Comparison of ENCODE assay signal across 11 cellular contexts in the genomic region with DNA sequence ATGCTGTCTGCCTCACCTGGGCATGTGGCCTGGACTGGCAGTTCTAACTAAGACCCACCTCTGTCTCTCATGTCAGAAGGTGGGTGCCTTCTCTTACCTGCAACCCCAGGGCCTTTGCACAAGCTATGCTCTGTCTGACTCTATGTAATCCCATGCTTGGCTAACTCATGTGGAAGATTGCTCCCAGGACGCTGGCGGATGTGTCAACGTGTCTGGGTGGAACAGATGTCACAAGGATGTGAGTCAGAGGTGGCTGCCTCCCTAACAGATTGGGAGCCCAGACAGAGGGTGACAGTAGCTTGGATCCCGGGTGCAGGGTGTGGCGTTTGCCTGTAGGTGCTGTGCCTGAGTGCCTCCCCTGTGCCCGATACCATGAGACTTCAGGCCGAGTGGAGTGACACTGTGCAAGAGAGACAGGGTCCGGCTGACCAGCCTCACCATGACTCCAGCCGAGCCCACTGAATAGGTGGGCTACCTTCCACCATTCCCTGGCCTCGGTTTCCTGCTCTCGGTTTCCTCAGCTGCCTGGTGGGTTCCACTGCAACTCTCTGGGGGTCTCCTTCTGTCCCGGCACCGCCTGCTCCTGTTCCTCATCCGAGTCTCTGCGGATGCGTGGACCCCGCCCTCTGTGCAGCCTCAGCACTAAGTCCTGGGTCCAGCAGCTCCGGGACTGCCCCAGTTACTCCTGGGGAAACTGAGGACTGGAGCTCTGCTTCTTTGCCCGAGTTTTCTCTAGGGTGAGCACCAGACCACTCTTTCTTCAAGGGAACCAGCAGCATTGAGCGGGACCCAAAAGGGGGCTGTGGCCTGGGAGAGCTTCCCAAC. TPM values are rescaled to one million over a fixed set of nuclear protein-coding genes. Genes with fewer than 3 reads are reported as not detected.
DNase-seq lines count a peak whose midpoint lies in the region; ATAC-seq, FAIRE-seq and TF ChIP-seq lines count a peak whose summit lies in the region.
"Had no signal": no experiment of that assay in that cellular context is flagged by ENCODE, and none has a peak within 500 bp of the region (broad histone marks: within the 10 kb centered on the region; RNA-seq: fewer than 3 reads in every experiment).

No MANE protein-coding gene starts in this region.

- no peak overlapping the region for H3K18ac ChIP-seq in trophoblast cell (ENCODE audit: low read length)

- no peak overlapping the region for H2AFZ ChIP-seq in trophoblast cell (ENCODE audit: insufficient read depth, low read length, poor library complexity)

- H3K4me3 ChIP-seq in esophagus squamous epithelium (no peak overlapping the region), trophoblast cell (ENCODE audit: low read depth, low read length) (no peak overlapping the region)

- H3K9me3 ChIP-seq in esophagus squamous epithelium: no peaks in the 10 kb centered on the region
- H3K9me3 ChIP-seq in trophoblast cell (ENCODE audit: insufficient read depth, low read depth, low read length): no peaks in the 10 kb centered on the region
- H3K9me3 ChIP-seq: Caco-2 had no signal

- no peaks in the 10 kb centered on the region for H3K79me2 ChIP-seq in trophoblast cell (ENCODE audit: control insufficient read depth, insufficient read depth, low read length, poor library complexity)

- no peak overlapping the region for H3K9ac ChIP-seq in trophoblast cell (ENCODE audit: low read length)

- H3K4me1 ChIP-seq in esophagus squamous epithelium (peaks cover 72 to 97% (median 91%) of the 10 kb centered on the region in 3 donors), trophoblast cell (ENCODE audit: control insufficient read depth in 1 of 2, insufficient read depth in 2 of 2, low read length in 2 of 2) (peaks cover 13 to 15% of the 10 kb centered on the region in 2 experiments)

- no peak for ATAC-seq in sciatic nerve

- H2BK12ac ChIP-seq in trophoblast cell (ENCODE audit: low read length): no peak overlapping the region

- H3K23ac ChIP-seq in trophoblast cell (ENCODE audit: low read length): no peak overlapping the region

- peak in 1 of 4 donors; percentile 18 for TF ChIP-seq POLR2A in esophagus squamous epithelium (IDR thresholded peaks at IDR 0.05)
- no peak for TF ChIP-seq POLR2A in GM12891 (IDR thresholded peaks at IDR 0.05; ENCODE audit: low read depth, low read length)

- no peak overlapping the region for H2BK5ac ChIP-seq in trophoblast cell (ENCODE audit: low read depth, low read length, poor library complexity)

- no peak overlapping the region for H3K4ac ChIP-seq in trophoblast cell (ENCODE audit: low read depth, low read length)

- H3K4me2 ChIP-seq in trophoblast cell (ENCODE audit: low read length): no peak overlapping the region

- no peak for FAIRE-seq in GM12891 (lab: Jason Lieb, UNC)

- H2BK120ac ChIP-seq in trophoblast cell (ENCODE audit: insufficient read depth, low read length, poor library complexity): no peak overlapping the region

- DNase-seq in EH (ENCODE audit: low read depth): peak; percentile 51
- DNase-seq in NCI-H69 (lab: John Stamatoyannopoulos, UW): peak; percentile 22
- DNase-seq in esophagus squamous epithelium (lab: John Stamatoyannopoulos, UW): no peak
- peak; percentile 73 to 82 for DNase-seq in trophoblast cell
- DNase-seq in NCI-H187 (lab: John Stamatoyannopoulos, UW): no peak
- no peak for DNase-seq in GM19238 (ENCODE audit: insufficient read length, low spot score)
- DNase-seq in GM12891 (ENCODE audit: insufficient read length, low spot score): no peak
- DNase-seq in sciatic nerve (ENCODE audit: low spot score): no peak
- DNase-seq: Caco-2, glutamatergic neuron had no signal

- peak in 1 of 6 experiments; percentile 35 for TF ChIP-seq CTCF in esophagus squamous epithelium (IDR thresholded peaks at IDR 0.05)

- H3K79me1 ChIP-seq in trophoblast cell (ENCODE audit: low read length): peaks cover 2% of the 10 kb centered on the region

- no peak overlapping the region for H4K91ac ChIP-seq in trophoblast cell (ENCODE audit: low read depth, low read length)

- H4K8ac ChIP-seq in trophoblast cell (ENCODE audit: low read depth, low read length): no peak overlapping the region

- no peak overlapping the region for H3K14ac ChIP-seq in trophoblast cell (ENCODE audit: low read length)

- intact Hi-C loops in esophagus squamous epithelium (cut with DNase I) (no loop called here), sciatic nerve (cut with DNase I) (no loop called here)

- H3K27me3 ChIP-seq in esophagus squamous epithelium (no peaks in the 10 kb centered on the region), trophoblast cell (ENCODE audit: insufficient read depth, low read length) (no peaks in the 10 kb centered on the region)

- H3K27ac ChIP-seq in esophagus squamous epithelium (peak overlapping the region; percentile 50 to 91 (median 62)), trophoblast cell (ENCODE audit: low read depth, low read length) (no peak overlapping the region)
- H3K27ac ChIP-seq: VCaP had no signal

- H3K36me3 ChIP-seq in esophagus squamous epithelium: no peaks in the 10 kb centered on the region
- H3K36me3 ChIP-seq in trophoblast cell (ENCODE audit: control insufficient read depth in 1 of 2, insufficient read depth in 2 of 2, low read length in 2 of 2): no peaks in the 10 kb centered on the region

- H2AK5ac ChIP-seq in trophoblast cell (ENCODE audit: low read length): no peak overlapping the region

- H4K12ac ChIP-seq in trophoblast cell (ENCODE audit: low read depth, low read length): no peak overlapping the region

- WGBS in esophagus squamous epithelium, 2 donors: 12 to 83% methylated on average over 3 to 15 of the region's 20 CpGs
- no CpG with 5 or more reads among the region's 20 CpGs for WGBS in trophoblast cell (ENCODE audit: extremely low coverage, insufficient coverage, insufficient read length)

TF ChIP-seq in GM12891, 5 proteins besides CTCF, POLR2A, EP300 and RAD21:
- no peak for TF ChIP-seq TAF1 (IDR thresholded peaks at IDR 0.05; ENCODE audit: low read depth, low read length)
- TF ChIP-seq PAX5 (IDR thresholded peaks at IDR 0.05; ENCODE audit: insufficient read depth, low read length, severe bottlenecking): no peak
- TF ChIP-seq SPI1 (IDR thresholded peaks at IDR 0.05; ENCODE audit: low read depth, low read length): no peak
- TF ChIP-seq POLR2AphosphoS5 (IDR thresholded peaks at IDR 0.05; ENCODE audit: low read depth, low read length): no peak
- no peak for TF ChIP-seq POU2F2 (IDR thresholded peaks at IDR 0.05; ENCODE audit: low read depth, low read length)

RNA-seq across cellular contexts. Expression of a gene that starts 11.0 kb away (rescaled TPM):
- 10 to 100 TPM; 13.5 to 36.8 (median 34.0) TPM for total RNA-seq in esophagus squamous epithelium
- 21.3 and 21.9 TPM in 2 replicates for polyA plus RNA-seq in trophoblast cell (2013)
- polyA plus RNA-seq in GM12891 (2012; ENCODE audit: low read depth, missing spikeins): 26.2 TPM
- 82.7 TPM for total RNA-seq in sciatic nerve

RNA-seq across cellular contexts. Expression of a gene that starts 39.8 kb away (rescaled TPM):
- total RNA-seq in esophagus squamous epithelium (100 to 1,000 TPM in 2 of 4 donors, 10 to 100 TPM in 2; 81.7 to 144 (median 103) TPM), sciatic nerve (429 TPM)
- 225 and 238 TPM in 2 replicates for polyA plus RNA-seq in trophoblast cell (2013)
- polyA plus RNA-seq in GM12891 (2012; ENCODE audit: low read depth, missing spikeins): 112 TPM

RNA-seq across cellular contexts. Expression of a gene that starts 47.7 kb away (rescaled TPM):
- 10 to 100 TPM; 40.1 to 58.2 (median 45.5) TPM for total RNA-seq in esophagus squamous epithelium
- polyA plus RNA-seq in trophoblast cell (2013): 52.2 and 57.7 TPM in 2 replicates
- 40.6 TPM for polyA plus RNA-seq in GM12891 (2012; ENCODE audit: low read depth, missing spikeins)
- total RNA-seq in sciatic nerve: 34.9 TPM

Comparison
In these comparisons a context has a peak if more than half of its experiments do, and no peak if none do; other contexts are left out.
1. DNase-seq: peak in EH (single experiment), NCI-H69 (single experiment) and trophoblast cell (2 of 2); none in esophagus squamous epithelium (single experiment), NCI-H187 (0 of 2), GM19238 (single experiment), GM12891 (single experiment) and sciatic nerve (single experiment).